ENCODE assay signal across 39 cellular contexts in genomic region chr19:51297406-51297805, GRCh38. TPM values are rescaled to one million over a fixed set of nuclear protein-coding genes. Genes with fewer than 3 reads are reported as not detected.
"Had no signal": no experiment of that assay in that cellular context is flagged by ENCODE, and none has a peak within 500 bp of the region (broad histone marks: within the 10 kb centered on the region; RNA-seq: fewer than 3 reads in every experiment).

No MANE protein-coding gene starts in this region.

- H3K9ac ChIP-seq: KMS-11 had no signal

- H3K4me3 ChIP-seq: MG63 had no signal

- H3K27ac ChIP-seq: KMS-11 had no signal

- DNase-seq: Karpas-422, Kasumi-1, MG63, MM.1S, MV-4-11, NCI-H1048, NCI-H1092, NCI-H1092 treated with DMSO at 0.1 percent for 48 hours, NCI-H1105, NCI-H1105 treated with DMSO at 0.1 percent for 48 hours, NCI-H1417, NCI-H1417 treated with DMSO at 0.1 percent for 48 hours, NCI-H1436, NCI-H1436 treated with DMSO at 0.1 percent for 48 hours, NCI-H146, NCI-H1694, NCI-H1694 treated with DMSO at 0.1 percent for 48 hours, NCI-H187, NCI-H187 treated with DMSO at 0.1 percent for 48 hours, NCI-H1930, NCI-H2029, NCI-H2029 treated with DMSO at 0.1 percent for 48 hours, NCI-H2081, NCI-H2081 treated with DMSO at 0.1 percent for 48 hours, NCI-H2107, NCI-H2171, NCI-H2171 treated with DMSO at 0.1 percent for 48 hours, NCI-H2227 treated with DMSO at 0.1 percent for 48 hours, NCI-H226, NCI-H345, NCI-H446, NCI-H446 treated with DMSO at 0.1 percent for 48 hours, NCI-H510A, NCI-H510A treated with DMSO at 0.1 percent for 48 hours had no signal

- H3K36me3 ChIP-seq: MG63 had no signal

- H3K9me3 ChIP-seq: MG63 had no signal

- H3K4me2 ChIP-seq: KMS-11 had no signal

- H3K27me3 ChIP-seq: MG63 had no signal

RNA-seq across cellular contexts. Expression of gene IGLON5, which starts 14.0 kb away (rescaled TPM):
- total RNA-seq: LHCN-M2, M059J, MCF 10A, NCI-H460 had no signal

RNA-seq across cellular contexts. Expression of gene SIGLECL1, which starts 46.5 kb away (rescaled TPM):
- total RNA-seq: LHCN-M2, M059J, MCF 10A, NCI-H460 had no signal
